Comparison of ENCODE assay signal across 8 cellular contexts in the genomic region with DNA sequence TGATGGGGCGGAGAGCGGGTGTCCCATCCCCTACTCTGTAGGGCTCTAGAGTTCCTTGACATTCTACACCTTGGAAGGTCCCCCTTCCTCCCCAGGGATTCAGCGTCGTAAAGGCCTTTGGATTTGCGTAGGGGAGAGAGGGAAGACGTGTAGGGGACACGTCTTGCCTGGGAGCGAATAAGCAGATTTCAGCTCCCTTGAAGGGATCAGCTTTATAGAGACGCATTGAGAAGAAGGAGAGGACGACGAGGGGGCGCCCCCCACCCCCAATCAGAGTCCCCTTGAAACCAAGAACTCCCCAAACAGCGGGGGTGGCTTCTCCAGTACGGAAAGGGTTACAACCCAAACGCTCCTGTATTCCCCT. TPM values are rescaled to one million over a fixed set of nuclear protein-coding genes. Genes with fewer than 3 reads are reported as not detected.
DNase-seq lines count a peak whose midpoint lies in the region; ATAC-seq lines count a peak whose summit lies in the region.

No MANE protein-coding gene starts in this region.

- H3K36me3 ChIP-seq in iPS-15b (ENCODE audit: control insufficient read depth, insufficient read depth, low read length) = no peaks in the 10 kb centered on the region

- H3K4me3 ChIP-seq in iPS-15b (ENCODE audit: low read depth, low read length) = peak overlapping the region; percentile 88

- H3K9ac ChIP-seq in iPS-15b (ENCODE audit: low read depth, low read length) = no peak overlapping the region

- H3K4me1 Mint-ChIP-seq in activated naive CD4-positive, alpha-beta T cell treated with anti-CD3 and anti-CD28 coated beads for 36 hours (ENCODE audit: low read depth) = peaks cover 16% of the 10 kb centered on the region
- peaks cover 10% of the 10 kb centered on the region for H3K4me1 Mint-ChIP-seq in activated T-helper 17 cell treated with anti-CD3 and anti-CD28 coated beads, Interleukin-2, amount 50 U/mL, for 72 hours
- peaks cover 15 to 28% of the 10 kb centered on the region in 2 donors for H3K4me1 Mint-ChIP-seq in stimulated activated naive B cell treated with anti-CD40 and anti-IgM and Interleukin-4, amounts not matched to agents 10 μg/mL and 1 μg/mL and 100 μg/mL, for 72 hours

- H3K9me3 Mint-ChIP-seq in activated naive CD4-positive, alpha-beta T cell treated with anti-CD3 and anti-CD28 coated beads for 36 hours = no peaks in the 10 kb centered on the region
- H3K9me3 Mint-ChIP-seq in activated T-helper 17 cell treated with anti-CD3 and anti-CD28 coated beads, Interleukin-2, amount 50 U/mL, for 72 hours = no peaks in the 10 kb centered on the region
- no peaks in the 10 kb centered on the region for H3K9me3 Mint-ChIP-seq in stimulated activated naive B cell treated with anti-CD40 and anti-IgM and Interleukin-4, amounts not matched to agents 10 μg/mL and 1 μg/mL and 100 μg/mL, for 72 hours

- DNase-seq in activated naive CD4-positive, alpha-beta T cell treated with anti-CD3 and anti-CD28 coated beads for 36 hours = no peak
- no peak for DNase-seq in activated naive CD4-positive, alpha-beta T cell treated with Interleukin-2 at 50 U/mL for 16 hours
- DNase-seq in stimulated activated naive B cell treated with anti-CD40 and anti-IgM and Interleukin-4, amounts not matched to agents 10 μg/mL and 1 μg/mL and 100 μg/mL, for 72 hours = no peak
- DNase-seq in NCI-H1048 (lab: John Stamatoyannopoulos, UW) = no peak

- H3K27me3 Mint-ChIP-seq in activated naive CD4-positive, alpha-beta T cell treated with anti-CD3 and anti-CD28 coated beads for 36 hours (ENCODE audit: low read depth) = no peaks in the 10 kb centered on the region
- H3K27me3 Mint-ChIP-seq in activated T-helper 17 cell treated with anti-CD3 and anti-CD28 coated beads, Interleukin-2, amount 50 U/mL, for 72 hours = no peaks in the 10 kb centered on the region
- H3K27me3 Mint-ChIP-seq in stimulated activated naive B cell treated with anti-CD40 and anti-IgM and Interleukin-4, amounts not matched to agents 10 μg/mL and 1 μg/mL and 100 μg/mL, for 72 hours = no peaks in the 10 kb centered on the region

- peak; percentile 11 for ATAC-seq in activated T-helper 17 cell treated with anti-CD3 and anti-CD28 coated beads, Interleukin-2, amount 50 U/mL, for 72 hours (replicated peaks)
- peak in 1 of 2 donors; percentile 4 for ATAC-seq in stimulated activated naive B cell treated with anti-CD40 and anti-IgM and Interleukin-4, amounts not matched to agents 10 μg/mL and 1 μg/mL and 100 μg/mL, for 72 hours (replicated peaks)
- ATAC-seq in GM21723 (IDR thresholded peaks at IDR 0.05; ENCODE audit: unreplicated experiment) = no peak
- ATAC-seq in activated CD4-positive, CD25-positive, alpha-beta regulatory T cell treated with anti-CD3 and anti-CD28 coated beads, Interleukin-2, amount 50 U/mL, for 24 hours = no peak

- peak overlapping the region; percentile 92 for H3K4me3 Mint-ChIP-seq in activated naive CD4-positive, alpha-beta T cell treated with anti-CD3 and anti-CD28 coated beads for 36 hours
- H3K4me3 Mint-ChIP-seq in activated T-helper 17 cell treated with anti-CD3 and anti-CD28 coated beads, Interleukin-2, amount 50 U/mL, for 72 hours = peak overlapping the region; percentile 87
- H3K4me3 Mint-ChIP-seq in stimulated activated naive B cell treated with anti-CD40 and anti-IgM and Interleukin-4, amounts not matched to agents 10 μg/mL and 1 μg/mL and 100 μg/mL, for 72 hours = peak overlapping the region; percentile 91 to 93

- intact Hi-C loops in activated naive CD4-positive, alpha-beta T cell treated with anti-CD3 and anti-CD28 coated beads for 36 hours (cut with micrococcal nuclease) = loop anchor here (1.0 to 5.0 kb wide), 10 partner anchors 16 to 721 kb away; a partner anchor contains a TSS

- H3K9me3 ChIP-seq in iPS-15b (ENCODE audit: control insufficient read depth, insufficient read depth, low read length) = no peaks in the 10 kb centered on the region

- no peaks in the 10 kb centered on the region for H3K4me1 ChIP-seq in iPS-15b (ENCODE audit: control insufficient read depth, insufficient read depth, low read length)

- CTCF ChIA-PET in activated naive CD4-positive, alpha-beta T cell treated with anti-CD3 and anti-CD28 coated beads for 36 hours (lab: Charles Lee) = interaction anchor here (0.7 to 13.6 kb wide), 2 partner anchors 18 to 25 kb away, joined by 4 to 231 read pairs; no protein-coding TSS in a partner anchor

- H3K27ac Mint-ChIP-seq in activated naive CD4-positive, alpha-beta T cell treated with anti-CD3 and anti-CD28 coated beads for 36 hours = peak overlapping the region; percentile 87
- H3K27ac Mint-ChIP-seq in activated T-helper 17 cell treated with anti-CD3 and anti-CD28 coated beads, Interleukin-2, amount 50 U/mL, for 72 hours = peak overlapping the region; percentile 87
- peak overlapping the region; percentile 82 for H3K27ac Mint-ChIP-seq in stimulated activated naive B cell treated with anti-CD40 and anti-IgM and Interleukin-4, amounts not matched to agents 10 μg/mL and 1 μg/mL and 100 μg/mL, for 72 hours

- H3K36me3 Mint-ChIP-seq in activated naive CD4-positive, alpha-beta T cell treated with anti-CD3 and anti-CD28 coated beads for 36 hours (ENCODE audit: low read depth) = no peaks in the 10 kb centered on the region
- H3K36me3 Mint-ChIP-seq in activated T-helper 17 cell treated with anti-CD3 and anti-CD28 coated beads, Interleukin-2, amount 50 U/mL, for 72 hours (ENCODE audit: low read depth) = peaks cover 35% of the 10 kb centered on the region
- H3K36me3 Mint-ChIP-seq in stimulated activated naive B cell treated with anti-CD40 and anti-IgM and Interleukin-4, amounts not matched to agents 10 μg/mL and 1 μg/mL and 100 μg/mL, for 72 hours = peaks cover 7 to 22% of the 10 kb centered on the region in 2 donors

- H3K27me3 ChIP-seq in iPS-15b (ENCODE audit: control insufficient read depth, insufficient read depth, low read length) = peaks cover 3% of the 10 kb centered on the region

RNA-seq across cellular contexts. Expression of a gene that starts 0.3 kb away (rescaled TPM):
- 1 to 10 TPM; 8.1 to 8.3 TPM for total RNA-seq in activated naive CD4-positive, alpha-beta T cell treated with anti-CD3 and anti-CD28 coated beads for 36 hours
- 100 to 1,000 TPM in 1 of 2 donors, 10 to 100 TPM in 1; 29.6 to 118 TPM for total RNA-seq in activated T-helper 17 cell treated with anti-CD3 and anti-CD28 coated beads, Interleukin-2, amount 50 U/mL, for 72 hours

RNA-seq across cellular contexts. Expression of a gene that starts 24.9 kb away (rescaled TPM):
- total RNA-seq in activated naive CD4-positive, alpha-beta T cell treated with anti-CD3 and anti-CD28 coated beads for 36 hours = not detected
- not detected for total RNA-seq in activated T-helper 17 cell treated with anti-CD3 and anti-CD28 coated beads, Interleukin-2, amount 50 U/mL, for 72 hours

RNA-seq across cellular contexts. Expression of a gene that starts 51.0 kb away (rescaled TPM):
- 100 to 1,000 TPM; 443 to 466 TPM for total RNA-seq in activated naive CD4-positive, alpha-beta T cell treated with anti-CD3 and anti-CD28 coated beads for 36 hours
- total RNA-seq in activated T-helper 17 cell treated with anti-CD3 and anti-CD28 coated beads, Interleukin-2, amount 50 U/mL, for 72 hours = 100 to 1,000 TPM; 278 to 324 TPM
